In genomic region chr4:56261027-56261426, GRCh38 we compare ENCODE assay signal across 14 cellular contexts.
DNase-seq lines count a peak whose midpoint lies in the region; ATAC-seq and FAIRE-seq lines count a peak whose summit lies in the region.
"Had no signal": no experiment of that assay in that cellular context is flagged by ENCODE, and none has a peak within 500 bp of the region (broad histone marks: within the 10 kb centered on the region; RNA-seq: fewer than 3 reads in every experiment).

No MANE protein-coding gene starts in this region.

- H3K4me3 Mint-ChIP-seq in activated CD4-positive, alpha-beta memory T cell treated with anti-CD3 and anti-CD28 coated beads for 36 hours = no peak overlapping the region
- H3K4me3 Mint-ChIP-seq: T-helper 17 cell had no signal

- H3K4me1 Mint-ChIP-seq in activated CD4-positive, alpha-beta memory T cell treated with anti-CD3 and anti-CD28 coated beads for 36 hours (ENCODE audit: low read depth) = peaks cover 25% of the 10 kb centered on the region

- FAIRE-seq in HTR-8/SVneo (lab: Jason Lieb, UNC) = no peak
- FAIRE-seq: bronchial epithelial cell had no signal

- peak; percentile 90 for ATAC-seq in stimulated activated naive CD8-positive, alpha-beta T cell treated with anti-CD3 and anti-CD28 coated beads, Interleukin-15, Interleukin-2, amounts not matched to agents 100 U/mL and 50 U/mL, for 24 hours
- ATAC-seq: T-helper 17 cell had no signal

- peaks cover 23% of the 10 kb centered on the region for H3K9me3 Mint-ChIP-seq in activated CD4-positive, alpha-beta memory T cell treated with anti-CD3 and anti-CD28 coated beads for 36 hours

- CTCF ChIA-PET in activated CD4-positive, alpha-beta memory T cell treated with anti-CD3 and anti-CD28 coated beads for 36 hours (lab: Charles Lee) = no interaction called here

- H3K27me3 Mint-ChIP-seq in activated CD4-positive, alpha-beta memory T cell treated with anti-CD3 and anti-CD28 coated beads for 36 hours = peaks cover 21% of the 10 kb centered on the region

- POLR2A ChIA-PET in activated CD4-positive, alpha-beta memory T cell treated with anti-CD3 and anti-CD28 coated beads for 36 hours (lab: Charles Lee) = interaction anchor here (0.6 kb wide), 2 partner anchors 38 to 267 kb away, joined by 3 read pairs; no protein-coding TSS in a partner anchor

- H3K27ac Mint-ChIP-seq in activated CD4-positive, alpha-beta memory T cell treated with anti-CD3 and anti-CD28 coated beads for 36 hours = no peak overlapping the region
- H3K27ac Mint-ChIP-seq: T-helper 17 cell had no signal

- H3K36me3 Mint-ChIP-seq in activated CD4-positive, alpha-beta memory T cell treated with anti-CD3 and anti-CD28 coated beads for 36 hours = peaks cover 7% of the 10 kb centered on the region

- intact Hi-C loops in activated CD4-positive, alpha-beta memory T cell treated with anti-CD3 and anti-CD28 coated beads for 36 hours (cut with micrococcal nuclease) = no loop called here

- peak; percentile 36 to 37 for DNase-seq in activated CD4-positive, alpha-beta T cell treated with anti-CD3 and anti-CD28 coated beads for 24 hours (ENCODE audit: low read depth in 2 of 2)
- DNase-seq in activated CD4-positive, alpha-beta T cell treated with anti-CD3 and anti-CD28 coated beads, Interleukin-2, amount 50 U/mL, for 1 hour = no peak
- peak; percentile 74 for DNase-seq in activated CD4-positive, alpha-beta memory T cell treated with anti-CD3 and anti-CD28 coated beads for 36 hours
- DNase-seq in inferior parietal cortex (ENCODE audit: extremely low spot score) (peak; percentile 32), foreskin melanocyte (no peak), D341Med (ENCODE audit: low spot score) (no peak), HTR-8/SVneo (ENCODE audit: insufficient read length, low spot score) (no peak)
- DNase-seq in stimulated activated naive CD8-positive, alpha-beta T cell treated with anti-CD3 and anti-CD28 coated beads, Interleukin-15, Interleukin-2, amounts not matched to agents 100 U/mL and 50 U/mL, for 24 hours = peak; percentile 55
- DNase-seq: GF-D8, mesenchymal stem cell, NCI-H524, spleen, T-helper 17 cell had no signal

Comparison
In these comparisons a context has a peak if more than half of its experiments do, and no peak if none do; other contexts are left out.
1. DNase-seq: peak in activated CD4-positive, alpha-beta T cell treated with anti-CD3 and anti-CD28 coated beads for 24 hours (2 of 2), activated CD4-positive, alpha-beta memory T cell treated with anti-CD3 and anti-CD28 coated beads for 36 hours (single experiment), inferior parietal cortex (single experiment) and stimulated activated naive CD8-positive, alpha-beta T cell treated with anti-CD3 and anti-CD28 coated beads, Interleukin-15, Interleukin-2, amounts not matched to agents 100 U/mL and 50 U/mL, for 24 hours (single experiment); none in activated CD4-positive, alpha-beta T cell treated with anti-CD3 and anti-CD28 coated beads, Interleukin-2, amount 50 U/mL, for 1 hour (single experiment), foreskin melanocyte (single experiment), D341Med (single experiment) and HTR-8/SVneo (single experiment).